Comparison of ENCODE assay signal across 19 cellular contexts in the genomic region with DNA sequence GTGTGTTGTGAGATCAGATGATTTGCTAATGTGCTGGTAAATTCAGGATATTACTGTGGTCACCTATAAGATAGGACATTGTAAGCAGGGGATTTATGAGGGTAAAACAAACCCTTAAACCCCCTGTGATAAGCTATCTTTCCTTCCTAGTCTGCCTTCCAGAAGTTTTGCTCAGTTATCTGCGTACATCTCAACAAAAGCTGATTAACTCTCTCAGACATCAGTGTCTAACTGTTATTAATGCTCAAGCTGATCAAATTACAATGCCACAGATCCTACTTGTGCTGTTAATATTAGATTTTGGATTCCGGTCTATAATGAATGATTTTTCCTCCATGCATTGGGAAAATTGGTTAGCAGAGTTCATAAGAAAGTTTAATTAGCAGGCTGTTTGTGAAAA. TPM values are rescaled to one million over a fixed set of nuclear protein-coding genes. Genes with fewer than 3 reads are reported as not detected.
A peak's percentile ranks its signal among the peaks of the same experiment; 100 is the strongest.
DNase-seq lines count a peak whose midpoint lies in the region; FAIRE-seq and TF ChIP-seq lines count a peak whose summit lies in the region.
"Had no signal": no experiment of that assay in that cellular context is flagged by ENCODE, and none has a peak within 500 bp of the region (broad histone marks: within the 10 kb centered on the region; RNA-seq: fewer than 3 reads in every experiment).

No MANE protein-coding gene starts in this region.

- H3F3A ChIP-seq in SK-N-SH (replicated peaks; ENCODE audit: insufficient read depth): no peaks in the 10 kb centered on the region

- H3K23ac ChIP-seq in mesendoderm (ENCODE audit: low read length): no peak overlapping the region

- H2AK5ac ChIP-seq in mesendoderm (ENCODE audit: low read length): no peak overlapping the region

- H2BK5ac ChIP-seq in mesendoderm (ENCODE audit: low read length): peak overlapping the region; percentile 51

- no peaks in the 10 kb centered on the region for H3K79me1 ChIP-seq in mesendoderm (ENCODE audit: low read length)

- CTCF ChIA-PET in SK-N-SH (lab: Yijun Ruan, JAX): interaction anchor here (1.1 to 2.0 kb wide), 3 partner anchors 24 to 116 kb away, joined by 4 to 5 read pairs (median 5); no protein-coding TSS in a partner anchor

- TF ChIP-seq EP300 in SK-N-SH (IDR thresholded peaks at IDR 0.05; ENCODE audit: borderline replicate concordance in 1 of 2, low read depth in 1 of 2, low read length in 1 of 2): peak in 1 of 2 experiments; percentile 92; a peak in 2 of 4 replicates

- H3K27me3 ChIP-seq in SK-N-SH (ENCODE audit: insufficient read depth) (no peaks in the 10 kb centered on the region), endodermal cell (ENCODE audit: control insufficient read depth, insufficient read depth, low read length, poor library complexity, severe bottlenecking) (no peaks in the 10 kb centered on the region), mesendoderm (ENCODE audit: insufficient read depth, low read length, poor library complexity) (no peaks in the 10 kb centered on the region)

- no peak; the same call in 1 of the 2 replicates for TF ChIP-seq RAD21 in SK-N-SH (IDR thresholded peaks at IDR 0.05; ENCODE audit: low read length)

- 26% methylated on average over 2 of the region's 2 CpGs for WGBS in SK-N-SH (ENCODE audit: low lambda C conversion rate)
- WGBS in endodermal cell (ENCODE audit: insufficient coverage in 1 of 2, insufficient read length in 1 of 2), 2 experiments: 69 to 70% methylated on average over 2 of the region's 2 CpGs
- no CpG with 5 or more reads among the region's 2 CpGs for WGBS in mesendoderm (ENCODE audit: extremely low coverage, insufficient coverage, low lambda C conversion rate)

- H3K36me3 ChIP-seq in SK-N-SH (replicated peaks in 1 of 2; ENCODE audit: control insufficient read depth in 1 of 2, insufficient read depth in 2 of 2, low read length in 1 of 2) (peaks cover 0 to 3% of the 10 kb centered on the region in 2 experiments), endodermal cell (ENCODE audit: control insufficient read depth, insufficient read depth, low read length) (no peaks in the 10 kb centered on the region), mesendoderm (ENCODE audit: control insufficient read depth, insufficient read depth, low read length) (no peaks in the 10 kb centered on the region)

- no peak overlapping the region for H2BK120ac ChIP-seq in mesendoderm (ENCODE audit: low read depth, low read length)

- H3K9me3 Mint-ChIP-seq in endodermal cell: no peaks in the 10 kb centered on the region
- H3K9me3 Mint-ChIP-seq: CD4-positive, alpha-beta T cell had no signal

- peak overlapping the region; percentile 41 for H3K27ac Mint-ChIP-seq in endodermal cell
- H3K27ac Mint-ChIP-seq: CD4-positive, alpha-beta T cell; H9 had no signal

- H3K9me2 ChIP-seq in SK-N-SH: no peaks in the 10 kb centered on the region

- H3K27me3 Mint-ChIP-seq in endodermal cell (ENCODE audit: insufficient read depth): peaks cover 2% of the 10 kb centered on the region
- H3K27me3 Mint-ChIP-seq: CD4-positive, alpha-beta T cell had no signal

- peak overlapping the region; percentile 37 for H3K56ac ChIP-seq in mesendoderm (ENCODE audit: low read length)

- no peak for TF ChIP-seq CTCF in D721Med (IDR thresholded peaks at IDR 0.05; ENCODE audit: insufficient read depth, missing control alignments)
- TF ChIP-seq CTCF in SK-N-SH (IDR thresholded peaks at IDR 0.05): no peak
- TF ChIP-seq CTCF in endodermal cell (conservative IDR thresholded peaks at IDR 0.05): no peak

- no peak overlapping the region for H2BK15ac ChIP-seq in mesendoderm (replicated peaks; ENCODE audit: low read depth)

- no peak overlapping the region for H3K18ac ChIP-seq in mesendoderm (ENCODE audit: low read length)

- H3K4me1 ChIP-seq in SK-N-SH (ENCODE audit: control insufficient read depth in 1 of 2, insufficient read depth in 2 of 2, low read depth in 1 of 2, low read length in 1 of 2): peaks cover 0 to 31% of the 10 kb centered on the region in 2 experiments; a peak in 2 of 4 replicates
- H3K4me1 ChIP-seq in endodermal cell (ENCODE audit: control insufficient read depth, insufficient read depth, low read length): no peaks in the 10 kb centered on the region
- H3K4me1 ChIP-seq in mesendoderm (ENCODE audit: control insufficient read depth, low read depth, low read length): peaks cover 16% of the 10 kb centered on the region
- H3K4me1 ChIP-seq: A549, Caco-2 had no signal

- H3K4me2 ChIP-seq in SK-N-SH (no peak overlapping the region), mesendoderm (ENCODE audit: low read length) (no peak overlapping the region)
- H3K4me2 ChIP-seq: A549 had no signal

- H3K27ac ChIP-seq in SK-N-SH (ENCODE audit: low read depth in 2 of 2, low read length in 1 of 2): peak overlapping the region in 1 of 2 experiments; percentile 79; a peak in 2 of 4 replicates
- no peak overlapping the region for H3K27ac ChIP-seq in endodermal cell (ENCODE audit: low read depth, low read length)
- H3K27ac ChIP-seq in mesendoderm (ENCODE audit: low read depth, low read length): peak overlapping the region; percentile 70
- H3K27ac ChIP-seq: 22Rv1, A549, C4-2B had no signal

- peaks cover 59% of the 10 kb centered on the region for H3K4me1 Mint-ChIP-seq in endodermal cell

- no peak overlapping the region for H3K4ac ChIP-seq in mesendoderm (ENCODE audit: low read depth, low read length)

- peak; percentile 79 for FAIRE-seq in D721Med (lab: Jason Lieb, UNC)
- FAIRE-seq: A549, H1 had no signal

- no peak overlapping the region for H3K9ac ChIP-seq in SK-N-SH
- H3K9ac ChIP-seq in endodermal cell (ENCODE audit: extremely low read depth, low read length, poor library complexity, severe bottlenecking): no peak overlapping the region
- no peak overlapping the region for H3K9ac ChIP-seq in mesendoderm (ENCODE audit: low read length)

- no peaks in the 10 kb centered on the region for H3K9me3 ChIP-seq in SK-N-SH
- H3K9me3 ChIP-seq in endodermal cell (ENCODE audit: control insufficient read depth, low read length): peaks cover 9% of the 10 kb centered on the region
- H3K9me3 ChIP-seq: A549, Caco-2 had no signal

- no peak overlapping the region for H4K8ac ChIP-seq in mesendoderm (ENCODE audit: low read depth, low read length)

- no peaks in the 10 kb centered on the region for H3K79me2 ChIP-seq in SK-N-SH (ENCODE audit: insufficient read depth)
- no peaks in the 10 kb centered on the region for H3K79me2 ChIP-seq in mesendoderm (ENCODE audit: control insufficient read depth, insufficient read depth, low read length)

- H4K20me1 ChIP-seq in SK-N-SH (ENCODE audit: insufficient read depth): no peaks in the 10 kb centered on the region

- POLR2A ChIA-PET in SK-N-SH (lab: Yijun Ruan, JAX): no interaction called here

- DNase-seq in D721Med (ENCODE audit: insufficient read length, low spot score) (no peak), SK-N-SH (peak; percentile 15), endodermal cell (no peak), mesendoderm (peak; percentile 69), amniotic stem cell (lab: John Stamatoyannopoulos, UW) (no peak), NCI-H1417 treated with DMSO at 0.1 percent for 48 hours (lab: John Stamatoyannopoulos, UW) (no peak), DMS114 treated with DMSO at 0.1 percent for 48 hours (lab: John Stamatoyannopoulos, UW; ENCODE audit: unreplicated experiment) (no peak)
- DNase-seq: AML-193; Caco-2; CD4-positive, alpha-beta T cell; DMS79 treated with DMSO at 0.1 percent for 48 hours; GF-D8; H9 had no signal

- no peaks in the 10 kb centered on the region for H3K36me3 Mint-ChIP-seq in endodermal cell (ENCODE audit: low read depth)

- no peak overlapping the region for H2AFZ ChIP-seq in SK-N-SH (ENCODE audit: low read depth)

- no peak overlapping the region for H4K5ac ChIP-seq in mesendoderm (ENCODE audit: low read length)

- H3K4me3 ChIP-seq in SK-N-SH (ENCODE audit: low read depth in 2 of 2, low read length in 1 of 2): no peak overlapping the region
- no peak overlapping the region for H3K4me3 ChIP-seq in endodermal cell (ENCODE audit: low read length)
- H3K4me3 ChIP-seq in mesendoderm (ENCODE audit: low read length): no peak overlapping the region
- H3K4me3 ChIP-seq: A549 had no signal

- no peak overlapping the region for H3K4me3 Mint-ChIP-seq in endodermal cell
- H3K4me3 Mint-ChIP-seq: CD4-positive, alpha-beta T cell; H9 had no signal

TF ChIP-seq in SK-N-SH, 30 proteins besides CTCF, POLR2A, EP300 and RAD21 (continues in another document):
- TF ChIP-seq EZH2phosphoT487 (IDR thresholded peaks at IDR 0.05; ENCODE audit: borderline replicate concordance, low read depth): no peak
- TF ChIP-seq ELF1 (IDR thresholded peaks at IDR 0.05): no peak
- no peak for TF ChIP-seq TEAD4 (IDR thresholded peaks at IDR 0.05; ENCODE audit: borderline replicate concordance, insufficient read depth)
- TF ChIP-seq, protein P1, sequence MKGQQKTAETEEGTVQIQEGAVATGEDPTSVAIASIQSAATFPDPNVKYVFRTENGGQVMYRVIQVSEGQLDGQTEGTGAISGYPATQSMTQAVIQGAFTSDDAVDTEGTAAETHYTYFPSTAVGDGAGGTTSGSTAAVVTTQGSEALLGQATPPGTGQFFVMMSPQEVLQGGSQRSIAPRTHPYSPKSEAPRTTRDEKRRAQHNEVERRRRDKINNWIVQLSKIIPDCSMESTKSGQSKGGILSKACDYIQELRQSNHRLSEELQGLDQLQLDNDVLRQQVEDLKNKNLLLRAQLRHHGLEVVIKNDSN (IDR thresholded peaks at IDR 0.05; ENCODE audit: borderline replicate concordance, low read depth): no peak
- TF ChIP-seq, protein P2, sequence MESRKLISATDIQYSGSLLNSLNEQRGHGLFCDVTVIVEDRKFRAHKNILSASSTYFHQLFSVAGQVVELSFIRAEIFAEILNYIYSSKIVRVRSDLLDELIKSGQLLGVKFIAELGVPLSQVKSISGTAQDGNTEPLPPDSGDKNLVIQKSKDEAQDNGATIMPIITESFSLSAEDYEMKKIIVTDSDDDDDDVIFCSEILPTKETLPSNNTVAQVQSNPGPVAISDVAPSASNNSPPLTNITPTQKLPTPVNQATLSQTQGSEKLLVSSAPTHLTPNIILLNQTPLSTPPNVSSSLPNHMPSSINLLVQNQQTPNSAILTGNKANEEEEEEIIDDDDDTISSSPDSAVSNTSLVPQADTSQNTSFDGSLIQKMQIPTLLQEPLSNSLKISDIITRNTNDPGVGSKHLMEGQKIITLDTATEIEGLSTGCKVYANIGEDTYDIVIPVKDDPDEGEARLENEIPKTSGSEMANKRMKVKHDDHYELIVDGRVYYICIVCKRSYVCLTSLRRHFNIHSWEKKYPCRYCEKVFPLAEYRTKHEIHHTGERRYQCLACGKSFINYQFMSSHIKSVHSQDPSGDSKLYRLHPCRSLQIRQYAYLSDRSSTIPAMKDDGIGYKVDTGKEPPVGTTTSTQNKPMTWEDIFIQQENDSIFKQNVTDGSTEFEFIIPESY (IDR thresholded peaks at IDR 0.05; ENCODE audit: borderline replicate concordance, low read depth): no peak
- TF ChIP-seq TAF1 (IDR thresholded peaks at IDR 0.05; ENCODE audit: borderline replicate concordance, low read depth, low read length): no peak

RNA-seq across cellular contexts. Expression of a gene that starts 48.6 kb away (rescaled TPM):
- 2.7 and 6.0 TPM in 2 replicates for polyA plus RNA-seq in SK-N-SH (2012; rRNA removed)
- polyA plus RNA-seq in SK-N-SH (2012; cell fraction: cytosol; rRNA removed): 5.7 and 9.6 TPM in 2 replicates
- 2.6 and 5.4 TPM in 2 replicates for polyA plus RNA-seq in SK-N-SH (2012; cell fraction: nucleus; rRNA removed)
- 10 to 100 TPM in 1 of 2 donors, 1 to 10 TPM in 1; 4.0 to 10.3 TPM for total RNA-seq in endodermal cell
- polyA plus RNA-seq in endodermal cell (2013, experiment 1 of 2): 16.2 TPM
- 14.0 TPM for polyA plus RNA-seq in endodermal cell (2013, experiment 2 of 2)
- 1.8 TPM for polyA plus RNA-seq in mesendoderm (2013, experiment 1 of 2)
- polyA plus RNA-seq in mesendoderm (2013, experiment 2 of 2): 2.0 TPM
- total RNA-seq: Caco-2; CD4-positive, alpha-beta T cell; H9; HT-29 had no signal
- polyA plus RNA-seq: A549, BJ had no signal

Comparison
In these comparisons a context has a peak if more than half of its experiments do, and no peak if none do; other contexts are left out.
1. DNase-seq: peak in SK-N-SH (single experiment) and mesendoderm (single experiment); none in D721Med (single experiment), endodermal cell (single experiment), amniotic stem cell (single experiment), NCI-H1417 treated with DMSO at 0.1 percent for 48 hours (single experiment) and DMS114 treated with DMSO at 0.1 percent for 48 hours (single experiment).